Comparison of ENCODE assay signal across 24 cellular contexts in genomic region chr6:83578057-83578456, GRCh38.
"Had no signal": no experiment of that assay in that cellular context is flagged by ENCODE, and none has a peak within 500 bp of the region (broad histone marks: within the 10 kb centered on the region; RNA-seq: fewer than 3 reads in every experiment).

No MANE protein-coding gene starts in this region.

- DNase-seq: dermis blood vessel endothelial cell; effector memory CD4-positive, alpha-beta T cell; foreskin melanocyte; glutamatergic neuron; heart right ventricle; hippocampal formation; left cardiac atrium; left lung; mesendoderm; midbrain; naive thymus-derived CD4-positive, alpha-beta T cell; stimulated activated CD4-positive, alpha-beta T cell treated with anti-CD3 and anti-CD28 coated beads, Interleukin-2, amount 100 ng/mL, for 24 hours; stimulated activated CD4-positive, alpha-beta T cell treated with anti-CD3 and anti-CD28 coated beads, Interleukin-4, amount 100 ng/mL, for 24 hours; stimulated activated naive CD4-positive, alpha-beta T cell treated with Interleukin-2 at 50 U/mL for 16 hours; substantia nigra; testis; tibial artery had no signal

- H3K27ac ChIP-seq: coronary artery, esophagus muscularis mucosa, heart right ventricle, left lung, neural progenitor cell, parathyroid adenoma, testis, tibial artery had no signal

- H3K9ac ChIP-seq: neural progenitor cell, parathyroid adenoma had no signal

- ATAC-seq: heart right ventricle; left cardiac atrium; left lung; naive thymus-derived CD4-positive, alpha-beta T cell; sciatic nerve; stimulated activated effector memory CD8-positive, alpha-beta T cell treated with anti-CD3 and anti-CD28 coated beads, Interleukin-12 subunit alpha, Interleukin-12 subunit beta, amount 100 ng/mL, for 72 hours had no signal

- H2AFZ ChIP-seq: neural progenitor cell, parathyroid adenoma had no signal

- H3K9me3 ChIP-seq: esophagus muscularis mucosa, heart right ventricle, left lung, testis, tibial artery had no signal

- H3K4me1 ChIP-seq: esophagus muscularis mucosa, heart right ventricle, left lung, neural progenitor cell, parathyroid adenoma, testis, tibial artery had no signal

- H3K4me3 ChIP-seq: coronary artery, esophagus muscularis mucosa, heart right ventricle, left lung, neural progenitor cell, testis, tibial artery had no signal

- H3K36me3 ChIP-seq: esophagus muscularis mucosa, heart right ventricle, left lung, neural progenitor cell, tibial artery had no signal

- H3K79me2 ChIP-seq: parathyroid adenoma had no signal

- H3K27me3 ChIP-seq: esophagus muscularis mucosa, heart right ventricle, left lung, neural progenitor cell, testis, tibial artery had no signal

- FAIRE-seq: endothelial cell of umbilical vein had no signal

- H3K4me2 ChIP-seq: neural progenitor cell had no signal
